8 cellular contexts compared by ENCODE assay signal in the genomic region with DNA sequence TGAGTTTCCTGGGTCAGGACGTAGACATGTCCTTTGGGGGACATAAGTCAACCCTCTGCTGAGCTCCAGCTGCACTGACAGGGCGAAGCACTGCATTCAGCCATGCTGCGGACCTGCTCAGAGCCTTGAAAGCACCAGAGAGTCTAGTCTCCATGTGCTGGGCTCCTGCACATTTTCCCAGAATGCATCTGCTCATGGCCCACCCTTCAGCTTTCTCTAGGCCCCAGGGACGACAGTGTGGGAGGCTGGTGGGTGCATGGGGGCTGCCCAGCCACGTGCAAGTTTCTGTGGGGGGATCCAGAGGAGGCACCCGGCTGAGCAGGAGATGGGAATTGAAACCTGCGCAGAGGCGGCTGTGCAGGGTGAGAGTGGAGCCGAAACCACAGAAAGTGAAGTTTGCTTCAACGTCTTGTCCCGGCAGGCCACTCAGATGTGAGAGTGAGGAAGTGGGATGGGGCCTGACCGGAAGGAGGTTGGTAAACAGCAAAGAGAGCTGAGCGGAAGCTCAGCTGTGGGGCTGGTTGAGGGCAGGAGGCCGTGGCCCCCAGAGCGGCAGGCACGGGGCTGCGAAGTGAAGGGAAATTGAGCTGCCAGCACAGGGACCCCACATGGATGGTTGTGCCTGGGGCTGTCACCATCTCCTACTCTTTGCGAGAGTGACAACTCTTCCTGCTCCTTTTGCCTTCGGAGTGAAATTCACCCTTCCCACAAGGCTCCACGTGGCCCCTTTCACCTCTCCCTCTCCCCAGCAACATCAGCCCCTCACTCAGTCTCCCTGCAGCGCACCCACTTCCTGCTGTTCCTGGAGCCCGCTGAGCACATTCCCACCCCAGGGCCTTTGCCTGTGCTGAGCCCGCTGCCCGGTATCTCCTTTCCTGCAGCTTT. TPM values are rescaled to one million over a fixed set of nuclear protein-coding genes. Genes with fewer than 3 reads are reported as not detected.
A peak's percentile ranks its signal among the peaks of the same experiment; 100 is the strongest.
DNase-seq lines count a peak whose midpoint lies in the region; ATAC-seq and TF ChIP-seq lines count a peak whose summit lies in the region.

No MANE protein-coding gene starts in this region.

- peaks cover 2% of the 10 kb centered on the region for H3K36me3 Mint-ChIP-seq in T-cell

- peak overlapping the region; percentile 21 for H3K27ac ChIP-seq in colonic mucosa

- intact Hi-C loops in colonic mucosa (cut with DNase I): no loop called here

- no peaks in the 10 kb centered on the region for H3K9me3 ChIP-seq in colonic mucosa

- H3K4me1 ChIP-seq in colonic mucosa: no peaks in the 10 kb centered on the region

- POLR2A ChIA-PET in T-cell (lab: Charles Lee): interaction anchor here in 1 of 2 donors (0.5 kb wide), 1 partner anchor 114 kb away, joined by 11 read pairs; no protein-coding TSS in a partner anchor

- no peaks in the 10 kb centered on the region for H3K9me3 Mint-ChIP-seq in T-cell

- no peak overlapping the region for H3K4me3 ChIP-seq in colonic mucosa

- H3K27me3 Mint-ChIP-seq in T-cell: no peaks in the 10 kb centered on the region

- DNase-seq in DMS53 (lab: John Stamatoyannopoulos, UW) (peak; percentile 23), DMS53 treated with DMSO at 0.1 percent for 48 hours (lab: John Stamatoyannopoulos, UW; ENCODE audit: unreplicated experiment) (no peak), T-cell (peak; percentile 12 to 69 (median 38)), colonic mucosa (peak; percentile 56), cerebellum (ENCODE audit: low spot score) (no peak), NCI-H2081 treated with DMSO at 0.1 percent for 48 hours (lab: John Stamatoyannopoulos, UW) (no peak)
- peak; percentile 59 for DNase-seq in stimulated activated CD4-positive, alpha-beta T cell treated with anti-CD3 and anti-CD28 coated beads, Interleukin-1b, Interleukin-23, amount 100 ng/mL, for 48 hours

- no peak for TF ChIP-seq CTCF in colonic mucosa (IDR thresholded peaks at IDR 0.05)

- H3K27me3 ChIP-seq in colonic mucosa: no peaks in the 10 kb centered on the region

- ATAC-seq in HG03064 (IDR thresholded peaks at IDR 0.05; ENCODE audit: low read depth, unreplicated experiment) (peak; percentile 62), T-cell (replicated peaks in 1 of 4) (peak; percentile 78 to 94 (median 87))

- H3K4me3 Mint-ChIP-seq in T-cell: peak overlapping the region; percentile 50 to 85 (median 64)

- H3K9ac ChIP-seq in colonic mucosa (ENCODE audit: low read depth in 2 of 2, low read length in 2 of 2): no peak overlapping the region

- CTCF ChIA-PET in T-cell (lab: Charles Lee): no interaction called here

- H3K4me1 Mint-ChIP-seq in T-cell: peaks cover 20 to 36% (median 28%) of the 10 kb centered on the region in 3 donors

- H3K36me3 ChIP-seq in colonic mucosa: no peaks in the 10 kb centered on the region

- peak overlapping the region; percentile 94 to 97 for H3K27ac Mint-ChIP-seq in T-cell

RNA-seq across cellular contexts. Expression of a gene that starts 11.8 kb away (rescaled TPM):
- 100 to 1,000 TPM in 1 of 5 donors, 10 to 100 TPM in 4; 46.2 to 103 (median 77.5) TPM for total RNA-seq in T-cell
- total RNA-seq in colonic mucosa: 100 to 1,000 TPM in 1 of 2 donors, 10 to 100 TPM in 1; 93.0 to 114 TPM
- 31.0 TPM for total RNA-seq in cerebellum

RNA-seq across cellular contexts. Expression of a gene that starts 32.2 kb away (rescaled TPM):
- total RNA-seq in T-cell (10 to 100 TPM; 43.0 to 78.1 (median 70.8) TPM), colonic mucosa (10 to 100 TPM; 51.4 to 90.9 TPM), cerebellum (19.1 TPM)

RNA-seq across cellular contexts. Expression of a gene that starts 52.9 kb away (rescaled TPM):
- 10 to 100 TPM in 3 of 5 donors, 1 to 10 TPM in 2; 5.9 to 13.3 (median 10.5) TPM for total RNA-seq in T-cell
- total RNA-seq in colonic mucosa: 1 to 10 TPM; 4.2 to 5.1 TPM
- total RNA-seq in cerebellum: 23.0 TPM

Comparison
In these comparisons a context has a peak if more than half of its experiments do, and no peak if none do; other contexts are left out.
1. DNase-seq: peak in DMS53 (single experiment), T-cell (34 of 34), colonic mucosa (single experiment) and stimulated activated CD4-positive, alpha-beta T cell treated with anti-CD3 and anti-CD28 coated beads, Interleukin-1b, Interleukin-23, amount 100 ng/mL, for 48 hours (single experiment); none in DMS53 treated with DMSO at 0.1 percent for 48 hours (single experiment), cerebellum (single experiment) and NCI-H2081 treated with DMSO at 0.1 percent for 48 hours (single experiment).